7 cellular contexts compared by ENCODE assay signal in genomic region chr5:77630246-77631165, GRCh38. TPM values are rescaled to one million over a fixed set of nuclear protein-coding genes. Genes with fewer than 3 reads are reported as not detected.
DNase-seq lines count a peak whose midpoint lies in the region; ATAC-seq, FAIRE-seq and TF ChIP-seq lines count a peak whose summit lies in the region.

No MANE protein-coding gene starts in this region.

- no peaks in the 10 kb centered on the region for H4K20me1 ChIP-seq in HepG2 (ENCODE audit: insufficient read depth, low read length)

- H2AFZ ChIP-seq in HepG2 (ENCODE audit: low read length), result no peak overlapping the region

- peaks cover 27% of the 10 kb centered on the region for H3K4me1 ChIP-seq in body of pancreas
- H3K4me1 ChIP-seq in HepG2 (ENCODE audit: insufficient read depth, low read length), result peaks cover 9% of the 10 kb centered on the region

- TF ChIP-seq CTCF in body of pancreas (IDR thresholded peaks at IDR 0.05) (peak in 4 of 7 experiments; percentile 8 to 43 (median 36)), HepG2 (CRISPR knock-in tag; IDR thresholded peaks at IDR 0.05) (peak; percentile 22; the same call in 1 of the 2 replicates)

- peak in 2 of 3 donors; percentile 31 to 40 for TF ChIP-seq POLR2A in body of pancreas (IDR thresholded peaks at IDR 0.05)
- TF ChIP-seq POLR2A in HepG2 (IDR thresholded peaks at IDR 0.05; ENCODE audit: insufficient read depth in 1 of 2, low read depth in 2 of 2, low read length in 2 of 2), result no peak

- CTCF ChIA-PET in HepG2 (lab: Yijun Ruan, JAX; ENCODE audit: low intra/inter-chr PET ratio, low total read pairs), result no interaction called here

- no peaks in the 10 kb centered on the region for H3K79me2 ChIP-seq in HepG2 (ENCODE audit: insufficient read depth, low read length)

- no peaks in the 10 kb centered on the region for H3K9me3 ChIP-seq in body of pancreas
- no peaks in the 10 kb centered on the region for H3K9me3 ChIP-seq in HepG2 (ENCODE audit: low read length)

- WGBS in body of pancreas, 2 donors, result 2 to 6% methylated on average over 2 to 78 of the region's 78 CpGs
- WGBS in HepG2 (ENCODE audit: low lambda C conversion rate), result 0% methylated on average over 4 of the region's 78 CpGs

- no TSS peak for BruUV-seq in HepG2 (replicated peaks; lab: Mats Ljungman, UMichigan)

- TF ChIP-seq EP300 in HepG2 (IDR thresholded peaks at IDR 0.05; ENCODE audit: low read depth in 2 of 2, low read length in 2 of 2) (no peak), HepG2 (CRISPR knock-in tag; IDR thresholded peaks at IDR 0.05; ENCODE audit: borderline replicate concordance) (no peak)

- H3K27ac ChIP-seq in body of pancreas (no peak overlapping the region), HepG2 (ENCODE audit: extremely low read length, insufficient read depth, low read length) (no peak overlapping the region)

- H3K4me2 ChIP-seq in HepG2 (ENCODE audit: low read depth, low read length), result peak overlapping the region; percentile 93

- ATAC-seq in GM21367 (IDR thresholded peaks at IDR 0.05; ENCODE audit: unreplicated experiment) (peak; percentile 86), body of pancreas (peak; percentile 82), HepG2 (peak; percentile 96)

- no peak overlapping the region for H3K9ac ChIP-seq in HepG2 (ENCODE audit: insufficient read depth, low read depth, low read length)

- in situ Hi-C loops in HepG2 (cut with HindIII; ENCODE audit: extremely low pct_ligation_motif_present, low pct_unique_long_range_greater_than_20kb), result no loop called here

- POLR2A ChIA-PET in HepG2 (lab: Yijun Ruan, JAX), result no interaction called here

- intact Hi-C loops in body of pancreas (cut with DNase I), result no loop called here
- intact Hi-C loops in HepG2 (cut with micrococcal nuclease; ENCODE audit: unreplicated experiment), result no loop called here

- H3K27me3 ChIP-seq in body of pancreas (peaks cover 7 to 58% of the 10 kb centered on the region in 2 donors), HepG2 (ENCODE audit: control insufficient read depth in 1 of 2, insufficient read depth in 2 of 2, low read length in 2 of 2) (peaks cover 0 to 42% of the 10 kb centered on the region in 2 experiments; a peak in 4 of 5 replicates)

- H3K4me3 ChIP-seq in GM08714 (ENCODE audit: low read length) (peak overlapping the region; percentile 69), body of pancreas (peak overlapping the region in 1 of 2 donors; percentile 36), HepG2 (replicated peaks in 1 of 3; ENCODE audit: insufficient read depth in 1 of 3, low read depth in 2 of 3, low read length in 3 of 3) (peak overlapping the region; percentile 53 to 78 (median 55))

- peak; percentile 40 for FAIRE-seq in HepG2 (lab: Jason Lieb, UNC)

- H3K36me3 ChIP-seq in body of pancreas (replicated peaks in 1 of 2; ENCODE audit: insufficient read depth in 1 of 2, low read depth in 2 of 2) (no peaks in the 10 kb centered on the region), HepG2 (replicated peaks in 1 of 2; ENCODE audit: control insufficient read depth in 1 of 2, insufficient read depth in 2 of 2, low read length in 2 of 2) (no peaks in the 10 kb centered on the region)

- DNase-seq in HK-2 (ENCODE audit: unreplicated experiment), result peak; percentile 80
- peak; percentile 22 for DNase-seq in OCI-M2 (lab: John Stamatoyannopoulos, UW; ENCODE audit: unreplicated experiment)
- peak; percentile 56 to 76 (median 62) for DNase-seq in body of pancreas
- peak; percentile 33 for DNase-seq in HepG2 (ENCODE audit: low spot score)
- DNase-seq in stimulated activated naive CD4-positive, alpha-beta T cell treated with Interleukin-2 at 50 U/mL for 16 hours (lab: John Stamatoyannopoulos, UW), result peak; percentile 23

- peak; percentile 15; the same call in 1 of the 2 replicates for TF ChIP-seq RAD21 in HepG2 (CRISPR knock-in tag; IDR thresholded peaks at IDR 0.05)

TF ChIP-seq in HepG2, 621 proteins besides CTCF, POLR2A, EP300 and RAD21 (continues in another document):
- no peak for TF ChIP-seq PRPF4 (IDR thresholded peaks at IDR 0.05; ENCODE audit: low read depth, low read length, poor library complexity, severe bottlenecking)
- no peak for TF ChIP-seq ZNF546 (CRISPR knock-in tag; conservative IDR thresholded peaks at IDR 0.05)
- no peak for TF ChIP-seq ZNF570 (CRISPR knock-in tag; IDR thresholded peaks at IDR 0.05; ENCODE audit: borderline replicate concordance)
- no peak for TF ChIP-seq ZNF780A (CRISPR knock-in tag; IDR thresholded peaks at IDR 0.05)
- TF ChIP-seq ZNF224 (CRISPR knock-in tag; IDR thresholded peaks at IDR 0.05), result peak; percentile 50; the same call in 1 of the 2 replicates
- no peak for TF ChIP-seq ZNF850 (CRISPR knock-in tag; conservative IDR thresholded peaks at IDR 0.05)
- no peak for TF ChIP-seq IRF9 (CRISPR knock-in tag; IDR thresholded peaks at IDR 0.05; ENCODE audit: borderline replicate concordance)
- TF ChIP-seq ZBTB38 (CRISPR knock-in tag; IDR thresholded peaks at IDR 0.05), result no peak
- no peak for TF ChIP-seq ZFP36L2 (CRISPR knock-in tag; IDR thresholded peaks at IDR 0.05)

RNA-seq across cellular contexts. Expression of gene OTP, which starts 8.0 kb away (rescaled TPM):
- not detected for total RNA-seq in body of pancreas
- not detected in 2 replicates for total RNA-seq in HepG2 (2016; rRNA removed; fragmentation: Illumina TruSeq; extraction: Trizol)
- not detected in 2 replicates for total RNA-seq in HepG2 (2016; cell fraction: cytosol; rRNA removed; fragmentation: Illumina TruSeq; extraction: Trizol; ENCODE audit: low read depth)
- not detected in 2 replicates for total RNA-seq in HepG2 (2016; cell fraction: insoluble cytoplasmic fraction; rRNA removed; fragmentation: Illumina TruSeq; extraction: Trizol)
- total RNA-seq in HepG2 (2016; cell fraction: membrane; rRNA removed; fragmentation: Illumina TruSeq; extraction: Trizol), result not detected in 2 replicates
- not detected in 2 replicates for total RNA-seq in HepG2 (2016; cell fraction: nucleus; rRNA removed; fragmentation: Illumina TruSeq; extraction: Trizol)
- polyA plus RNA-seq in HepG2 (2011; rRNA removed), result not detected in 2 replicates
- polyA plus RNA-seq in HepG2 (2011; cell fraction: cytosol; rRNA removed), result not detected in 2 replicates
- not detected in 2 replicates for polyA plus RNA-seq in HepG2 (2011; cell fraction: nucleus; rRNA removed)
- polyA plus RNA-seq in HepG2 (2012), result not detected in 2 replicates
- not detected in 2 replicates for polyA plus RNA-seq in HepG2 (2016; cell fraction: cytosol; fragmentation: Illumina TruSeq; extraction: Trizol; ENCODE audit: low read depth)
- polyA plus RNA-seq in HepG2 (2016; cell fraction: insoluble cytoplasmic fraction; fragmentation: Illumina TruSeq; extraction: Trizol; ENCODE audit: low read depth), result not detected in 2 replicates
- polyA plus RNA-seq in HepG2 (2016; cell fraction: membrane; fragmentation: Illumina TruSeq; extraction: Trizol; ENCODE audit: low read depth), result not detected in 2 replicates
- polyA plus RNA-seq in HepG2 (2016; cell fraction: nucleus; fragmentation: Illumina TruSeq; extraction: Trizol; ENCODE audit: insufficient read depth, low read depth), result not detected in 2 replicates
- not detected in 2 replicates for polyA minus RNA-seq in HepG2 (2011; rRNA and poly(A)+ RNA removed; ENCODE audit: low replicate concordance)
- polyA minus RNA-seq in HepG2 (2011; cell fraction: cytosol; rRNA and poly(A)+ RNA removed), result not detected in 2 replicates
- polyA minus RNA-seq in HepG2 (2011; cell fraction: nucleus; rRNA and poly(A)+ RNA removed), result not detected in 2 replicates

Comparison
In these comparisons a context has a peak if more than half of its experiments do, and no peak if none do; other contexts are left out.
1. DNase-seq: peak in every context shown above with its lines; median percentile 80 in HK-2; 62 in body of pancreas; 33 in HepG2; 23 in stimulated activated naive CD4-positive, alpha-beta T cell treated with Interleukin-2 at 50 U/mL for 16 hours; 22 in OCI-M2.
2. POLR2A ChIP-seq: peak in body of pancreas (2 of 3); none in HepG2 (0 of 2).
3. Peak in every context shown above with its lines, with median percentiles within 50 percentile points of each other: ATAC-seq.